ENCODE assay signal across 1 cellular context in the genomic region with DNA sequence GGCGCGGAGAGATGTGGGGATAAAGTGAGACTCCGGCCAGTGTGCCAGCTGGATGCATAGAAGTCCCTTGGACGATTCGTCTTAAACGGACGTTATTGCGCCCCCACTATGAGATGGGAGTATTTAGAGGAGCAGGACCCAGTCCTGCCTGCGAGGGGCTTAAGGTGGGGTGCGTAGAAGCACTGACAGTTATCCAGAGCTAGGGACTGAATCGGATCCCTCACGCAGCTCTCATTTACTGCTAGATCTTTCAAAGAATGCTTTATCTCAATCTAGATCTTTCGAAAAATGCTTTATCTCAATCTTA.
TF ChIP-seq lines count a peak whose summit lies in the region.

No MANE protein-coding gene starts in this region.

TF ChIP-seq in HepG2, 621 proteins besides CTCF, POLR2A, EP300 and RAD21 (continued from another document):
- TF ChIP-seq, protein P1, sequence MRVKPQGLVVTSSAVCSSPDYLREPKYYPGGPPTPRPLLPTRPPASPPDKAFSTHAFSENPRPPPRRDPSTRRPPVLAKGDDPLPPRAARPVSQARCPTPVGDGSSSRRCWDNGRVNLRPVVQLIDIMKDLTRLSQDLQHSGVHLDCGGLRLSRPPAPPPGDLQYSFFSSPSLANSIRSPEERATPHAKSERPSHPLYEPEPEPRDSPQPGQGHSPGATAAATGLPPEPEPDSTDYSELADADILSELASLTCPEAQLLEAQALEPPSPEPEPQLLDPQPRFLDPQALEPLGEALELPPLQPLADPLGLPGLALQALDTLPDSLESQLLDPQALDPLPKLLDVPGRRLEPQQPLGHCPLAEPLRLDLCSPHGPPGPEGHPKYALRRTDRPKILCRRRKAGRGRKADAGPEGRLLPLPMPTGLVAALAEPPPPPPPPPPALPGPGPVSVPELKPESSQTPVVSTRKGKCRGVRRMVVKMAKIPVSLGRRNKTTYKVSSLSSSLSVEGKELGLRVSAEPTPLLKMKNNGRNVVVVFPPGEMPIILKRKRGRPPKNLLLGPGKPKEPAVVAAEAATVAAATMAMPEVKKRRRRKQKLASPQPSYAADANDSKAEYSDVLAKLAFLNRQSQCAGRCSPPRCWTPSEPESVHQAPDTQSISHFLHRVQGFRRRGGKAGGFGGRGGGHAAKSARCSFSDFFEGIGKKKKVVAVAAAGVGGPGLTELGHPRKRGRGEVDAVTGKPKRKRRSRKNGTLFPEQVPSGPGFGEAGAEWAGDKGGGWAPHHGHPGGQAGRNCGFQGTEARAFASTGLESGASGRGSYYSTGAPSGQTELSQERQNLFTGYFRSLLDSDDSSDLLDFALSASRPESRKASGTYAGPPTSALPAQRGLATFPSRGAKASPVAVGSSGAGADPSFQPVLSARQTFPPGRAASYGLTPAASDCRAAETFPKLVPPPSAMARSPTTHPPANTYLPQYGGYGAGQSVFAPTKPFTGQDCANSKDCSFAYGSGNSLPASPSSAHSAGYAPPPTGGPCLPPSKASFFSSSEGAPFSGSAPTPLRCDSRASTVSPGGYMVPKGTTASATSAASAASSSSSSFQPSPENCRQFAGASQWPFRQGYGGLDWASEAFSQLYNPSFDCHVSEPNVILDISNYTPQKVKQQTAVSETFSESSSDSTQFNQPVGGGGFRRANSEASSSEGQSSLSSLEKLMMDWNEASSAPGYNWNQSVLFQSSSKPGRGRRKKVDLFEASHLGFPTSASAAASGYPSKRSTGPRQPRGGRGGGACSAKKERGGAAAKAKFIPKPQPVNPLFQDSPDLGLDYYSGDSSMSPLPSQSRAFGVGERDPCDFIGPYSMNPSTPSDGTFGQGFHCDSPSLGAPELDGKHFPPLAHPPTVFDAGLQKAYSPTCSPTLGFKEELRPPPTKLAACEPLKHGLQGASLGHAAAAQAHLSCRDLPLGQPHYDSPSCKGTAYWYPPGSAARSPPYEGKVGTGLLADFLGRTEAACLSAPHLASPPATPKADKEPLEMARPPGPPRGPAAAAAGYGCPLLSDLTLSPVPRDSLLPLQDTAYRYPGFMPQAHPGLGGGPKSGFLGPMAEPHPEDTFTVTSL (CRISPR knock-in tag; IDR thresholded peaks at IDR 0.05; ENCODE audit: borderline replicate concordance) = no peak
- TF ChIP-seq, protein P2, sequence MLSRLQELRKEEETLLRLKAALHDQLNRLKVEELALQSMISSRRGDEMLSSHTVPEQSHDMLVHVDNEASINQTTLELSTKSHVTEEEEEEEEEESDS (CRISPR knock-in tag; IDR thresholded peaks at IDR 0.05; ENCODE audit: borderline replicate concordance) = no peak
- TF ChIP-seq, protein P3, sequence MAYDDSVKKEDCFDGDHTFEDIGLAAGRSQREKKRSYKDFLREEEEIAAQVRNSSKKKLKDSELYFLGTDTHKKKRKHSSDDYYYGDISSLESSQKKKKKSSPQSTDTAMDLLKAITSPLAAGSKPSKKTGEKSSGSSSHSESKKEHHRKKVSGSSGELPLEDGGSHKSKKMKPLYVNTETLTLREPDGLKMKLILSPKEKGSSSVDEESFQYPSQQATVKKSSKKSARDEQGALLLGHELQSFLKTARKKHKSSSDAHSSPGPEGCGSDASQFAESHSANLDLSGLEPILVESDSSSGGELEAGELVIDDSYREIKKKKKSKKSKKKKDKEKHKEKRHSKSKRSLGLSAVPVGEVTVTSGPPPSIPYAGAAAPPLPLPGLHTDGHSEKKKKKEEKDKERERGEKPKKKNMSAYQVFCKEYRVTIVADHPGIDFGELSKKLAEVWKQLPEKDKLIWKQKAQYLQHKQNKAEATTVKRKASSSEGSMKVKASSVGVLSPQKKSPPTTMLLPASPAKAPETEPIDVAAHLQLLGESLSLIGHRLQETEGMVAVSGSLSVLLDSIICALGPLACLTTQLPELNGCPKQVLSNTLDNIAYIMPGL (CRISPR knock-in tag; IDR thresholded peaks at IDR 0.05; ENCODE audit: borderline replicate concordance in 1 of 2, low read depth in 1 of 2) = peak in 1 of 2 experiments; percentile 17; a peak in 1 of 4 replicates
- 0 out of 2 replicates have a peak, but pooled peaks have one; percentile 28 for TF ChIP-seq ESRRA (CRISPR knock-in tag; IDR thresholded peaks at IDR 0.05; ENCODE audit: low read depth)
- TF ChIP-seq ZNF607 (CRISPR knock-in tag; IDR thresholded peaks at IDR 0.05; ENCODE audit: borderline replicate concordance) = 0 out of 2 replicates have a peak, but pooled peaks have one; percentile 77
- TF ChIP-seq ZNF274 (CRISPR knock-in tag; IDR thresholded peaks at IDR 0.05) = peak; percentile 2; the same call in 1 of the 2 replicates
